5 cellular contexts compared by ENCODE assay signal in genomic region chr20:51869002-51869401, GRCh38.
"Had no signal": no experiment of that assay in that cellular context is flagged by ENCODE, and none has a peak within 500 bp of the region (broad histone marks: within the 10 kb centered on the region; RNA-seq: fewer than 3 reads in every experiment).

No MANE protein-coding gene starts in this region.

- H3K27ac ChIP-seq: HL-60, KMS-11 had no signal

- FAIRE-seq: K562 had no signal

- H3K4me2 ChIP-seq: KMS-11 had no signal

- H3K9ac ChIP-seq: KMS-11 had no signal

- ATAC-seq: K562 had no signal

- DNase-seq: KBM-7, KG1 had no signal

- H3K4me3 ChIP-seq: K562 had no signal
